8 cellular contexts compared by ENCODE assay signal in genomic region chr14:23566782-23567185, GRCh38. TPM values are rescaled to one million over a fixed set of nuclear protein-coding genes. Genes with fewer than 3 reads are reported as not detected.
DNase-seq lines count a peak whose midpoint lies in the region; FAIRE-seq and TF ChIP-seq lines count a peak whose summit lies in the region.

No MANE protein-coding gene starts in this region.

- H3K27me3 Mint-ChIP-seq in activated CD4-positive, alpha-beta T cell treated with anti-CD3 and anti-CD28 coated beads, Interleukin-2, amount 10 ng/mL, durations not matched to agents 7 days and 5 days: no peaks in the 10 kb centered on the region

- DNase-seq in activated CD4-positive, alpha-beta T cell treated with anti-CD3 and anti-CD28 coated beads, Interleukin-2, amount 10 ng/mL, durations not matched to agents 7 days and 5 days: no peak
- no peak for DNase-seq in activated CD4-positive, alpha-beta T cell treated with anti-CD3 and anti-CD28 coated beads, Interleukin-2, amount 50 U/mL, for 1 hour
- DNase-seq in Karpas-422 (no peak), coronary artery (ENCODE audit: low spot score) (no peak), middle frontal gyrus (ENCODE audit: extremely low spot score, low spot score) (no peak), COLO829 (ENCODE audit: low spot score) (no peak), D721Med (ENCODE audit: insufficient read length, low spot score) (no peak)

- H3K4me1 ChIP-seq in Karpas-422 (ENCODE audit: low read length) (peaks cover 34% of the 10 kb centered on the region), mucosa of rectum (ENCODE audit: control insufficient read depth in 2 of 2, insufficient read depth in 2 of 2, low read length in 2 of 2) (peaks cover 15 to 16% of the 10 kb centered on the region in 2 donors)

- H3K27me3 ChIP-seq in Karpas-422 (ENCODE audit: low read length): no peaks in the 10 kb centered on the region
- no peaks in the 10 kb centered on the region for H3K27me3 ChIP-seq in mucosa of rectum (ENCODE audit: control insufficient read depth in 2 of 2, insufficient read depth in 2 of 2, low read length in 2 of 2)

- CTCF ChIA-PET in activated CD4-positive, alpha-beta T cell treated with anti-CD3 and anti-CD28 coated beads, Interleukin-2, amount 10 ng/mL, durations not matched to agents 7 days and 5 days (lab: Charles Lee): interaction anchor here (0.9 to 2.3 kb wide), 3 partner anchors 9 to 88 kb away, joined by 3 to 5 read pairs (median 4); no protein-coding TSS in a partner anchor

- POLR2A ChIA-PET in activated CD4-positive, alpha-beta T cell treated with anti-CD3 and anti-CD28 coated beads, Interleukin-2, amount 10 ng/mL, durations not matched to agents 7 days and 5 days (lab: Charles Lee): interaction anchor here (0.6 kb wide), 2 partner anchors 9 to 20 kb away, joined by 3 to 4 read pairs; no protein-coding TSS in a partner anchor

- TF ChIP-seq CTCF in coronary artery (IDR thresholded peaks at IDR 0.05) (no peak), D721Med (IDR thresholded peaks at IDR 0.05; ENCODE audit: insufficient read depth, missing control alignments) (no peak)

- H3K9me2 ChIP-seq in Karpas-422 (replicated peaks; ENCODE audit: insufficient read depth, low read length): no peaks in the 10 kb centered on the region

- H3K36me3 Mint-ChIP-seq in activated CD4-positive, alpha-beta T cell treated with anti-CD3 and anti-CD28 coated beads, Interleukin-2, amount 10 ng/mL, durations not matched to agents 7 days and 5 days (ENCODE audit: low read depth): peaks cover 39% of the 10 kb centered on the region

- H3K9me3 ChIP-seq in Karpas-422 (ENCODE audit: low read length) (no peaks in the 10 kb centered on the region), mucosa of rectum (ENCODE audit: control insufficient read depth in 2 of 2, low read length in 2 of 2) (no peaks in the 10 kb centered on the region)

- H3K27ac ChIP-seq in Karpas-422 (ENCODE audit: low read length) (peak overlapping the region; percentile 67; the same call in 1 of the 2 replicates), coronary artery (peak overlapping the region; percentile 38 to 39), mucosa of rectum (ENCODE audit: low read depth in 2 of 2, low read length in 2 of 2) (peak overlapping the region; percentile 82 to 88)

- H3K4me3 ChIP-seq in Karpas-422 (ENCODE audit: low read length): peak overlapping the region; percentile 88
- peak overlapping the region; percentile 78 for H3K4me3 ChIP-seq in coronary artery
- H3K4me3 ChIP-seq in mucosa of rectum (ENCODE audit: low read length in 2 of 2): peak overlapping the region; percentile 87 to 94

- H3K4me1 Mint-ChIP-seq in activated CD4-positive, alpha-beta T cell treated with anti-CD3 and anti-CD28 coated beads, Interleukin-2, amount 10 ng/mL, durations not matched to agents 7 days and 5 days: peaks cover 46% of the 10 kb centered on the region

- H3K9ac ChIP-seq in Karpas-422 (ENCODE audit: low read length): peak overlapping the region; percentile 87
- peak overlapping the region; percentile 81 to 84 for H3K9ac ChIP-seq in mucosa of rectum (ENCODE audit: low read depth in 1 of 2, low read length in 2 of 2)

- H3K27ac Mint-ChIP-seq in activated CD4-positive, alpha-beta T cell treated with anti-CD3 and anti-CD28 coated beads, Interleukin-2, amount 10 ng/mL, durations not matched to agents 7 days and 5 days: peak overlapping the region; percentile 97

- no peak for FAIRE-seq in D721Med (lab: Jason Lieb, UNC)

- H3K4me2 ChIP-seq in Karpas-422 (ENCODE audit: low read depth, low read length, poor library complexity, severe bottlenecking): peak overlapping the region; percentile 92

- peaks cover 22% of the 10 kb centered on the region; the same call in 1 of the 2 replicates for H3K36me3 ChIP-seq in Karpas-422 (ENCODE audit: insufficient read depth, low read length)
- peaks cover 24 to 41% of the 10 kb centered on the region in 2 donors for H3K36me3 ChIP-seq in mucosa of rectum (ENCODE audit: control insufficient read depth in 2 of 2, insufficient read depth in 2 of 2, low read length in 2 of 2)

- peaks cover 23% of the 10 kb centered on the region for H3K79me2 ChIP-seq in Karpas-422 (ENCODE audit: low read length)

- no peaks in the 10 kb centered on the region; the same call in 1 of the 2 replicates for H4K20me1 ChIP-seq in Karpas-422 (ENCODE audit: insufficient read depth, low read depth, low read length)

- H3K9me3 Mint-ChIP-seq in activated CD4-positive, alpha-beta T cell treated with anti-CD3 and anti-CD28 coated beads, Interleukin-2, amount 10 ng/mL, durations not matched to agents 7 days and 5 days: no peaks in the 10 kb centered on the region

- H3K4me3 Mint-ChIP-seq in activated CD4-positive, alpha-beta T cell treated with anti-CD3 and anti-CD28 coated beads, Interleukin-2, amount 10 ng/mL, durations not matched to agents 7 days and 5 days: peak overlapping the region; percentile 97

- peak overlapping the region; percentile 80; the same call in 1 of the 2 replicates for H2AFZ ChIP-seq in Karpas-422 (ENCODE audit: low read length)

RNA-seq across cellular contexts. Expression of gene AP1G2, which starts 0.8 kb away (rescaled TPM):
- total RNA-seq in activated CD4-positive, alpha-beta T cell treated with anti-CD3 and anti-CD28 coated beads, Interleukin-2, amount 10 ng/mL, durations not matched to agents 7 days and 5 days: 100 to 1,000 TPM; 306 to 333 TPM
- total RNA-seq in Karpas-422 (2014; rRNA removed; shearing (Covaris generic); ENCODE audit: low replicate concordance): 207 and 248 TPM in 2 replicates

RNA-seq across cellular contexts. Expression of gene THTPA, which starts 10.7 kb away (rescaled TPM):
- total RNA-seq in activated CD4-positive, alpha-beta T cell treated with anti-CD3 and anti-CD28 coated beads, Interleukin-2, amount 10 ng/mL, durations not matched to agents 7 days and 5 days: 10 to 100 TPM in 1 of 2 experiments, 1 to 10 TPM in 1; 8.1 to 12.7 TPM
- total RNA-seq in Karpas-422 (2014; rRNA removed; shearing (Covaris generic); ENCODE audit: low replicate concordance): 16.2 and 57.5 TPM in 2 replicates

RNA-seq across cellular contexts. Expression of gene JPH4, which starts 11.8 kb away (rescaled TPM):
- total RNA-seq in activated CD4-positive, alpha-beta T cell treated with anti-CD3 and anti-CD28 coated beads, Interleukin-2, amount 10 ng/mL, durations not matched to agents 7 days and 5 days: not detected
- total RNA-seq in Karpas-422 (2014; rRNA removed; shearing (Covaris generic); ENCODE audit: low replicate concordance): 0.29 TPM in 1 of 2 replicates, not detected in the other

RNA-seq across cellular contexts. Expression of gene ZFHX2, which starts 15.2 kb away (rescaled TPM):
- 1 to 10 TPM; 1.0 to 1.1 TPM for total RNA-seq in activated CD4-positive, alpha-beta T cell treated with anti-CD3 and anti-CD28 coated beads, Interleukin-2, amount 10 ng/mL, durations not matched to agents 7 days and 5 days
- 0.07 and 0.32 TPM in 2 replicates for total RNA-seq in Karpas-422 (2014; rRNA removed; shearing (Covaris generic); ENCODE audit: low replicate concordance)
